ENCODE assay signal across 1 cellular context in genomic region chr9:77180056-77180455, GRCh38.
TF ChIP-seq lines count a peak whose summit lies in the region.

No MANE protein-coding gene starts in this region.

TF ChIP-seq in K562, 482 proteins besides CTCF, POLR2A, EP300 and RAD21 (continued from another document):
- TF ChIP-seq E2F4 (CRISPR knock-in tag; IDR thresholded peaks at IDR 0.05; ENCODE audit: low read depth) (no peak), EZH2 (IDR thresholded peaks at IDR 0.05; ENCODE audit: borderline replicate concordance, low read depth, low read length) (no peak), FOXJ2 (tag; IDR thresholded peaks at IDR 0.05) (no peak), MCM3 (IDR thresholded peaks at IDR 0.05) (no peak), ZNF197 (CRISPR knock-in tag; IDR thresholded peaks at IDR 0.05; ENCODE audit: low read depth) (no peak), E4F1 (CRISPR knock-in tag; IDR thresholded peaks at IDR 0.05; ENCODE audit: borderline replicate concordance) (no peak), CGGBP1 (CRISPR knock-in tag; IDR thresholded peaks at IDR 0.05) (no peak), ZNF75A (CRISPR knock-in tag; IDR thresholded peaks at IDR 0.05) (no peak), TBP (optimal IDR thresholded peaks at IDR 0.05; ENCODE audit: low read depth, low read length) (no peak), PRMT5 (CRISPR knock-in tag; IDR thresholded peaks at IDR 0.05) (no peak), PRPF4 (IDR thresholded peaks at IDR 0.05; ENCODE audit: insufficient read depth, low read depth, low read length, poor library complexity, severe bottlenecking) (no peak), SMC3 (conservative IDR thresholded peaks at IDR 0.05; ENCODE audit: insufficient read depth, low read depth, low read length) (no peak), THAP7 (CRISPR knock-in tag; IDR thresholded peaks at IDR 0.05) (no peak), ZNF274 (IDR thresholded peaks at IDR 0.05; ENCODE audit: borderline replicate concordance, low read depth, low read length) (no peak), MCM2 (IDR thresholded peaks at IDR 0.05; ENCODE audit: low read depth) (no peak), TARDBP (IDR thresholded peaks at IDR 0.05) (no peak)
